ENCODE assay signal across 8 cellular contexts in genomic region chr19:3029070-3029923, GRCh38. TPM values are rescaled to one million over a fixed set of nuclear protein-coding genes. Genes with fewer than 3 reads are reported as not detected.
A peak's percentile ranks its signal among the peaks of the same experiment; 100 is the strongest.
DNase-seq lines count a peak whose midpoint lies in the region; ATAC-seq and TF ChIP-seq lines count a peak whose summit lies in the region.

TLE2 (minus strand) TSS chr19:3029280; CDS start chr19:3028904, 376 bp downstream.

- H3K4me3 Mint-ChIP-seq in natural killer cell treated with Interleukin-12 subunit alpha and Interleukin-12 subunit beta and Interleukin-15 and Interleukin-18, amount 100 ng/mL, for 72 hours = peak within 1 kb of the TSS; percentile 51

- H3K27me3 ChIP-seq in PC-3 (ENCODE audit: low read length) = no peaks in the 10 kb centered on the region

- H3K4me3 ChIP-seq in PC-3 (ENCODE audit: low read length) = peak within 1 kb of the TSS; percentile 66
- H3K4me3 ChIP-seq in epithelial cell of esophagus (ENCODE audit: low read length) = peak within 1 kb of the TSS; percentile 39

- intact Hi-C loops in PC-3 (cut with micrococcal nuclease) = no loop called here

- H3K9me3 ChIP-seq in PC-3 (ENCODE audit: low read length) = no peaks in the 10 kb centered on the region

- no peaks in the 10 kb centered on the region for H4K20me1 ChIP-seq in PC-3 (ENCODE audit: low read length)

- H3K36me3 Mint-ChIP-seq in natural killer cell treated with Interleukin-12 subunit alpha and Interleukin-12 subunit beta and Interleukin-15 and Interleukin-18, amount 100 ng/mL, for 72 hours = no peaks in the 10 kb centered on the region

- peak; percentile 29 for DNase-seq in COLO668 (lab: John Stamatoyannopoulos, UW; ENCODE audit: unreplicated experiment)
- DNase-seq in PC-3 = no peak
- DNase-seq in epithelial cell of esophagus (ENCODE audit: low read depth) = no peak
- DNase-seq in natural killer cell treated with Interleukin-12 subunit alpha and Interleukin-12 subunit beta and Interleukin-15 and Interleukin-18, amount 100 ng/mL, for 72 hours (ENCODE audit: low spot score) = no peak
- DNase-seq in DMS153 treated with DMSO at 0.1 percent for 48 hours (lab: John Stamatoyannopoulos, UW; ENCODE audit: unreplicated experiment) = no peak
- DNase-seq in NCI-H510A treated with DMSO at 0.1 percent for 48 hours (lab: John Stamatoyannopoulos, UW) = no peak

- H3K4me2 ChIP-seq in PC-3 (ENCODE audit: low read length) = peak within 1 kb of the TSS; percentile 91

- peak within 1 kb of the TSS; percentile 75; the same call in 1 of the 2 replicates for H2AFZ ChIP-seq in PC-3 (ENCODE audit: low read length)

- H3K4me1 ChIP-seq in PC-3 (ENCODE audit: insufficient read depth, low read length) = no peaks in the 10 kb centered on the region

- peaks cover 2 to 10% of the 10 kb centered on the region in 2 donors for H3K27me3 Mint-ChIP-seq in natural killer cell treated with Interleukin-12 subunit alpha and Interleukin-12 subunit beta and Interleukin-15 and Interleukin-18, amount 100 ng/mL, for 72 hours

- no peaks in the 10 kb centered on the region for H3K9me2 ChIP-seq in PC-3 (replicated peaks; ENCODE audit: low read length)

- no peak within 1 kb of the TSS for H3K27ac ChIP-seq in PC-3 (ENCODE audit: low read length)

- POLR2A ChIA-PET in PC-3 (lab: Charles Lee; ENCODE audit: unreplicated experiment) = no interaction called here

- no peaks in the 10 kb centered on the region for H3K9me3 Mint-ChIP-seq in natural killer cell treated with Interleukin-12 subunit alpha and Interleukin-12 subunit beta and Interleukin-15 and Interleukin-18, amount 100 ng/mL, for 72 hours

- H3K36me3 ChIP-seq in PC-3 (ENCODE audit: low read depth, low read length) = no peaks in the 10 kb centered on the region

- ATAC-seq in PC-3 (peak; percentile 30), GM21528 (IDR thresholded peaks at IDR 0.05; ENCODE audit: low FRiP score, unreplicated experiment) (no peak), HG02884 (IDR thresholded peaks at IDR 0.05; ENCODE audit: unreplicated experiment) (no peak)
- peak; percentile 50 to 70 for ATAC-seq in natural killer cell treated with Interleukin-12 subunit alpha and Interleukin-12 subunit beta and Interleukin-15 and Interleukin-18, amount 100 ng/mL, for 72 hours

- no peak within 1 kb of the TSS for H3K9ac ChIP-seq in PC-3 (ENCODE audit: low read length)

- no TSS peak for BruUV-seq in PC-3 (replicated peaks; lab: Mats Ljungman, UMichigan)

- H3K4me1 Mint-ChIP-seq in natural killer cell treated with Interleukin-12 subunit alpha and Interleukin-12 subunit beta and Interleukin-15 and Interleukin-18, amount 100 ng/mL, for 72 hours (ENCODE audit: low read depth in 2 of 2) = peaks cover 6 to 10% of the 10 kb centered on the region in 2 donors

- H3K79me2 ChIP-seq in PC-3 (ENCODE audit: low read length) = no peaks in the 10 kb centered on the region

- no peak within 1 kb of the TSS for H3K27ac Mint-ChIP-seq in natural killer cell treated with Interleukin-12 subunit alpha and Interleukin-12 subunit beta and Interleukin-15 and Interleukin-18, amount 100 ng/mL, for 72 hours

- CTCF ChIA-PET in PC-3 (lab: Charles Lee) = no interaction called here

- TF ChIP-seq CTCF in PC-3 (conservative IDR thresholded peaks at IDR 0.05; ENCODE audit: low read depth, low read length) (no peak), epithelial cell of esophagus (IDR thresholded peaks at IDR 0.05; ENCODE audit: insufficient read depth, low read depth, low read length, missing control alignments) (no peak)

- no peaks in the 10 kb centered on the region for H3F3A ChIP-seq in PC-3 (ENCODE audit: low read length, unreplicated experiment)

RNA-seq across cellular contexts. Expression of gene TLE2, which starts in this region (rescaled TPM):
- 7.7 and 10.0 TPM in 2 replicates for total RNA-seq in PC-3 (2014; rRNA removed)
- 1 to 10 TPM; 1.3 to 3.2 TPM for total RNA-seq in natural killer cell treated with Interleukin-12 subunit alpha and Interleukin-12 subunit beta and Interleukin-15 and Interleukin-18, amount 100 ng/mL, for 72 hours

Comparison
In these comparisons a context has a peak if more than half of its experiments do, and no peak if none do; other contexts are left out.
1. ATAC-seq: peak in PC-3 (single experiment) and natural killer cell treated with Interleukin-12 subunit alpha and Interleukin-12 subunit beta and Interleukin-15 and Interleukin-18, amount 100 ng/mL, for 72 hours (2 of 2); none in GM21528 (single experiment) and HG02884 (single experiment).